22 cellular contexts compared by ENCODE assay signal in genomic region chr12:107984973-107985372, GRCh38.
DNase-seq lines count a peak whose midpoint lies in the region; TF ChIP-seq lines count a peak whose summit lies in the region.
"Had no signal": no experiment of that assay in that cellular context is flagged by ENCODE, and none has a peak within 500 bp of the region (broad histone marks: within the 10 kb centered on the region; RNA-seq: fewer than 3 reads in every experiment).

No MANE protein-coding gene starts in this region.

- CTCF ChIA-PET in HEK293 (lab: Yijun Ruan, JAX): interaction anchor here (2.2 kb wide), 1 partner anchor 72 kb away, joined by 4 read pairs; no protein-coding TSS in a partner anchor

- H3K27ac ChIP-seq in HEK293 (ENCODE audit: extremely low read depth, low read depth, low read length): no peak overlapping the region
- H3K27ac ChIP-seq: BLaER1 had no signal

- no peak overlapping the region for H3K4me3 ChIP-seq in HEK293 (ENCODE audit: low read depth, low read length)
- H3K4me3 ChIP-seq: BLaER1, GM12878 had no signal

- TF ChIP-seq CTCF in HEK293 (tag by site-specific recombination; IDR thresholded peaks at IDR 0.05): no peak

- DNase-seq in NCI-H82 (lab: John Stamatoyannopoulos, UW) (peak; percentile 40), NCI-H82 treated with DMSO at 0.1 percent for 48 hours (lab: John Stamatoyannopoulos, UW; ENCODE audit: unreplicated experiment) (no peak), LoVo (ENCODE audit: low spot score) (no peak)
- no peak for DNase-seq in activated T-helper 1 cell treated with anti-CD3 and anti-CD28 coated beads, Interleukin-12 subunit alpha, Interleukin-12 subunit beta, Interleukin-2, Interleukin-4 antibody, amounts not matched to agents 30 ng/mL and 10 ng/mL and 1 ng/mL, durations not matched to agents 14 hours and 24 hours and 36 hours (ENCODE audit: low spot score)
- DNase-seq: 8988T; ACHN; BE2C; C1 segment of cervical spinal cord; CD4-positive, alpha-beta memory T cell; CD4-positive, CD25-positive, alpha-beta regulatory T cell; CD8-positive, alpha-beta memory T cell; COR-L47; DMS153; DMS53; DMS79; DND-41; EL; GDM1 had no signal

- H3K36me3 ChIP-seq in HEK293 (ENCODE audit: control insufficient read depth in 2 of 2, insufficient read depth in 1 of 2, low read length in 2 of 2): no peaks in the 10 kb centered on the region
- H3K36me3 ChIP-seq: BE2C, BLaER1 had no signal

- intact Hi-C loops in activated T-helper 1 cell treated with anti-CD3 and anti-CD28 coated beads, Interleukin-12 subunit alpha, Interleukin-12 subunit beta, Interleukin-2, Interleukin-4 antibody, amounts not matched to agents 30 ng/mL and 10 ng/mL and 1 ng/mL, durations not matched to agents 14 hours and 24 hours and 36 hours (cut with micrococcal nuclease): no loop called here

- H3K27me3 Mint-ChIP-seq in activated T-helper 1 cell treated with anti-CD3 and anti-CD28 coated beads, Interleukin-12 subunit alpha, Interleukin-12 subunit beta, Interleukin-2, Interleukin-4 antibody, amounts not matched to agents 30 ng/mL and 10 ng/mL and 1 ng/mL, durations not matched to agents 14 hours and 24 hours and 36 hours (ENCODE audit: insufficient read depth): peaks cover 5% of the 10 kb centered on the region

- no peaks in the 10 kb centered on the region for H3K4me1 ChIP-seq in HEK293 (ENCODE audit: control insufficient read depth, insufficient read depth, low read length)
- H3K4me1 ChIP-seq: BE2C, BLaER1 had no signal

- no peak overlapping the region for H3K27ac Mint-ChIP-seq in activated T-helper 1 cell treated with anti-CD3 and anti-CD28 coated beads, Interleukin-12 subunit alpha, Interleukin-12 subunit beta, Interleukin-2, Interleukin-4 antibody, amounts not matched to agents 30 ng/mL and 10 ng/mL and 1 ng/mL, durations not matched to agents 14 hours and 24 hours and 36 hours
- H3K27ac Mint-ChIP-seq: CD14-positive monocyte; CD4-positive, alpha-beta memory T cell; CD4-positive, CD25-positive, alpha-beta regulatory T cell; CD8-positive, alpha-beta memory T cell had no signal

- no peak overlapping the region for H3K4me3 Mint-ChIP-seq in activated T-helper 1 cell treated with anti-CD3 and anti-CD28 coated beads, Interleukin-12 subunit alpha, Interleukin-12 subunit beta, Interleukin-2, Interleukin-4 antibody, amounts not matched to agents 30 ng/mL and 10 ng/mL and 1 ng/mL, durations not matched to agents 14 hours and 24 hours and 36 hours
- H3K4me3 Mint-ChIP-seq: CD14-positive monocyte; CD4-positive, alpha-beta memory T cell; CD4-positive, CD25-positive, alpha-beta regulatory T cell; CD8-positive, alpha-beta memory T cell had no signal

- H3K36me3 Mint-ChIP-seq in activated T-helper 1 cell treated with anti-CD3 and anti-CD28 coated beads, Interleukin-12 subunit alpha, Interleukin-12 subunit beta, Interleukin-2, Interleukin-4 antibody, amounts not matched to agents 30 ng/mL and 10 ng/mL and 1 ng/mL, durations not matched to agents 14 hours and 24 hours and 36 hours (ENCODE audit: low read depth): no peaks in the 10 kb centered on the region
- H3K36me3 Mint-ChIP-seq: CD14-positive monocyte; CD4-positive, alpha-beta memory T cell; CD4-positive, CD25-positive, alpha-beta regulatory T cell; CD8-positive, alpha-beta memory T cell had no signal

- POLR2A ChIA-PET in HEK293 (lab: Yijun Ruan, JAX): no interaction called here

- no peaks in the 10 kb centered on the region for H3K4me1 Mint-ChIP-seq in activated T-helper 1 cell treated with anti-CD3 and anti-CD28 coated beads, Interleukin-12 subunit alpha, Interleukin-12 subunit beta, Interleukin-2, Interleukin-4 antibody, amounts not matched to agents 30 ng/mL and 10 ng/mL and 1 ng/mL, durations not matched to agents 14 hours and 24 hours and 36 hours (ENCODE audit: low read depth)
- H3K4me1 Mint-ChIP-seq: CD14-positive monocyte; CD4-positive, alpha-beta memory T cell; CD4-positive, CD25-positive, alpha-beta regulatory T cell; CD8-positive, alpha-beta memory T cell had no signal

- H3K9me3 ChIP-seq in HEK293 (ENCODE audit: control insufficient read depth, insufficient read depth, low read depth, low read length): no peaks in the 10 kb centered on the region
- H3K9me3 ChIP-seq: BE2C, BLaER1 had no signal

- H3K9me3 Mint-ChIP-seq in activated T-helper 1 cell treated with anti-CD3 and anti-CD28 coated beads, Interleukin-12 subunit alpha, Interleukin-12 subunit beta, Interleukin-2, Interleukin-4 antibody, amounts not matched to agents 30 ng/mL and 10 ng/mL and 1 ng/mL, durations not matched to agents 14 hours and 24 hours and 36 hours: no peaks in the 10 kb centered on the region
- H3K9me3 Mint-ChIP-seq: CD14-positive monocyte had no signal

TF ChIP-seq in HEK293, 187 proteins besides CTCF, POLR2A, EP300 and RAD21:
- TF ChIP-seq ZBTB11 (tag by site-specific recombination; conservative IDR thresholded peaks at IDR 0.05; ENCODE audit: low read depth) (peak; percentile 83), KLF9 (tag by site-specific recombination; IDR thresholded peaks at IDR 0.05; ENCODE audit: low read depth) (no peak)
TF ChIP-seq in HEK293: peak in this region for 1.
